Comparison of ENCODE assay signal across 18 cellular contexts in the genomic region with DNA sequence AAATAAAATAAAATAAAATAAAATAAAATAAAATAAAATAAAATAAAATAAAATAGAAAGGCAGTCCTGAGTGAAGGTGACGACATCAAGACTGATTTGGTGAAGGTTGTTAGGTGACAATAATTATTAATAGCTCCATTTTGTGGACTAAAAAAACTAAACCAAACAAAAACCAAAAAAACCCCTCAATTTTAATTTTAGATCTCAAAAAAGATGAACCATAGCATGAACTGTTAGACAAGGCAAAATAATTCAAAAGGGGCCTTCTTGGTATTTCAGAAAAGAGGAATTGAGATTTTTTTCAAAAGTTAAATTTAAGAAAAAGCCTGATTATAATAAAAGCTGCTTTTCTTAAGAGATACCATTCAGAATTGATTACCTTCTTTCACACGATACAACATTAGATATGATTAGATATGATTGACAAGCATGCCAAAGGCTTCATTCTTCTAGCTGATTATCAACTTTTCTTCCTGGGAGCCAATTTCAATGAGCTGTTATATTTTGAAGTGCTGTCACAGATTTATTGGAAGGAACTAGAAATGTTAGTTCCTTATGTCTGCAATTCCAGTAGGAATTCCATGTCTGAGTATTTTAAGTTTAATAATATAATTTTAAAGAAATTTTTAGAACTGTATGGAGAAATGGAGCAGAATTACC.
DNase-seq lines count a peak whose midpoint lies in the region; ATAC-seq and TF ChIP-seq lines count a peak whose summit lies in the region.
"Had no signal": no experiment of that assay in that cellular context is flagged by ENCODE, and none has a peak within 500 bp of the region (broad histone marks: within the 10 kb centered on the region; RNA-seq: fewer than 3 reads in every experiment).

No MANE protein-coding gene starts in this region.

- peaks cover 37 to 86% (median 60%) of the 10 kb centered on the region in 3 donors for H3K4me1 Mint-ChIP-seq in naive B cell
- H3K4me1 Mint-ChIP-seq in activated CD8-positive, alpha-beta T cell treated with anti-CD3 and anti-CD28 coated beads for 36 hours (ENCODE audit: low read depth), result no peaks in the 10 kb centered on the region
- H3K4me1 Mint-ChIP-seq: CD14-positive monocyte had no signal

- TF ChIP-seq CTCF in SU-DHL-6 (IDR thresholded peaks at IDR 0.05; ENCODE audit: insufficient read depth, low read length, poor library complexity, severe bottlenecking), result no peak
- no peak for TF ChIP-seq CTCF in activated CD8-positive, alpha-beta T cell treated with anti-CD3 and anti-CD28 coated beads for 36 hours (IDR thresholded peaks at IDR 0.05)

- H3K9me3 ChIP-seq in SU-DHL-6 (ENCODE audit: insufficient read depth, low read length), result no peaks in the 10 kb centered on the region
- H3K9me3 ChIP-seq: BE2C had no signal

- peak overlapping the region; percentile 32 for H3K4me2 ChIP-seq in SU-DHL-6 (ENCODE audit: low read depth, low read length, poor library complexity, severe bottlenecking)
- H3K4me2 ChIP-seq: GM23338 had no signal

- peak overlapping the region; percentile 62; the same call in 1 of the 2 replicates for H3K27ac ChIP-seq in SU-DHL-6 (ENCODE audit: low read depth, low read length)
- H3K27ac ChIP-seq: HL-60 had no signal

- H3K36me3 Mint-ChIP-seq in naive B cell, result peaks cover 0 to 6% of the 10 kb centered on the region in 2 donors
- H3K36me3 Mint-ChIP-seq in activated CD8-positive, alpha-beta T cell treated with anti-CD3 and anti-CD28 coated beads for 36 hours (ENCODE audit: low read depth), result no peaks in the 10 kb centered on the region
- H3K36me3 Mint-ChIP-seq: CD14-positive monocyte; CD8-positive, alpha-beta T cell had no signal

- intact Hi-C loops in activated CD8-positive, alpha-beta T cell treated with anti-CD3 and anti-CD28 coated beads for 36 hours (cut with micrococcal nuclease), result no loop called here

- no peaks in the 10 kb centered on the region for H3K79me2 ChIP-seq in SU-DHL-6 (ENCODE audit: insufficient read depth, low read length)

- H3F3A ChIP-seq in SU-DHL-6 (ENCODE audit: insufficient read depth), result no peaks in the 10 kb centered on the region

- peaks cover 0 to 5% (median 0%) of the 10 kb centered on the region in 7 donors for H3K9me3 Mint-ChIP-seq in naive B cell
- no peaks in the 10 kb centered on the region for H3K9me3 Mint-ChIP-seq in activated CD8-positive, alpha-beta T cell treated with anti-CD3 and anti-CD28 coated beads for 36 hours
- H3K9me3 Mint-ChIP-seq: CD8-positive, alpha-beta T cell; GM23338 had no signal

- H3K27ac Mint-ChIP-seq in naive B cell, result peak overlapping the region in 3 of 6 donors; percentile 44 to 89 (median 47)
- no peak overlapping the region for H3K27ac Mint-ChIP-seq in activated CD8-positive, alpha-beta T cell treated with anti-CD3 and anti-CD28 coated beads for 36 hours
- H3K27ac Mint-ChIP-seq: CD14-positive monocyte; CD8-positive, alpha-beta T cell; GM23338 had no signal

- H4K20me1 ChIP-seq in SU-DHL-6 (ENCODE audit: low read depth, low read length), result no peaks in the 10 kb centered on the region

- H3K4me3 ChIP-seq in SU-DHL-6 (ENCODE audit: insufficient read depth, low read length, poor library complexity, severe bottlenecking), result no peak overlapping the region
- H3K4me3 ChIP-seq: GM23338, K562 had no signal

- H3K27me3 Mint-ChIP-seq in naive B cell, result no peaks in the 10 kb centered on the region
- H3K27me3 Mint-ChIP-seq in activated CD8-positive, alpha-beta T cell treated with anti-CD3 and anti-CD28 coated beads for 36 hours, result no peaks in the 10 kb centered on the region

- peak; percentile 38 for DNase-seq in naive B cell
- DNase-seq in NCI-H69 (lab: John Stamatoyannopoulos, UW), result no peak
- DNase-seq in activated CD8-positive, alpha-beta T cell treated with anti-CD3 and anti-CD28 coated beads for 36 hours, result no peak
- DNase-seq: BE2C; CD8-positive, alpha-beta T cell; COR-L47; DMS153; DMS79 treated with DMSO at 0.1 percent for 48 hours; EL; H7 had no signal

- no peak overlapping the region for H3K9ac ChIP-seq in SU-DHL-6 (ENCODE audit: low read length)

- no peaks in the 10 kb centered on the region for H3K36me3 ChIP-seq in SU-DHL-6 (ENCODE audit: low read length)
- H3K36me3 ChIP-seq: BE2C had no signal

- peak; percentile 14 for ATAC-seq in GM18868 (IDR thresholded peaks at IDR 0.05; ENCODE audit: unreplicated experiment)
- peak; percentile 59 to 62 for ATAC-seq in naive B cell (ENCODE audit: low read depth in 2 of 2)
- no peak for ATAC-seq in HG03571 (IDR thresholded peaks at IDR 0.05; ENCODE audit: unreplicated experiment)
- ATAC-seq in HG03521 (IDR thresholded peaks at IDR 0.05; ENCODE audit: unreplicated experiment), result no peak
- ATAC-seq in activated CD8-positive, alpha-beta T cell treated with anti-CD3 and anti-CD28 coated beads for 36 hours, result no peak
- ATAC-seq: CD8-positive, alpha-beta T cell; GM23338; K562 had no signal

- CTCF ChIA-PET in activated CD8-positive, alpha-beta T cell treated with anti-CD3 and anti-CD28 coated beads for 36 hours (lab: Charles Lee), result interaction anchor here (0.9 to 2.7 kb wide), 2 partner anchors 13 to 61 kb away, joined by 3 to 10 read pairs; no protein-coding TSS in a partner anchor

- no peaks in the 10 kb centered on the region for H3K27me3 ChIP-seq in SU-DHL-6 (ENCODE audit: low read length)

- POLR2A ChIA-PET in activated CD8-positive, alpha-beta T cell treated with anti-CD3 and anti-CD28 coated beads for 36 hours (lab: Charles Lee), result no interaction called here

- no peaks in the 10 kb centered on the region for H3K9me2 ChIP-seq in SU-DHL-6 (replicated peaks; ENCODE audit: insufficient read depth, low read length)

- H3K4me3 Mint-ChIP-seq in naive B cell, result peak overlapping the region; percentile 13 to 71 (median 40)
- H3K4me3 Mint-ChIP-seq in activated CD8-positive, alpha-beta T cell treated with anti-CD3 and anti-CD28 coated beads for 36 hours, result no peak overlapping the region
- H3K4me3 Mint-ChIP-seq: CD14-positive monocyte; CD8-positive, alpha-beta T cell; GM23338 had no signal

- no peak overlapping the region for H2AFZ ChIP-seq in SU-DHL-6 (ENCODE audit: low read depth, low read length, severe bottlenecking)
- H2AFZ ChIP-seq: GM23338 had no signal

Comparison
In these comparisons a context has a peak if more than half of its experiments do, and no peak if none do; other contexts are left out.
1. ATAC-seq: peak in GM18868 (single experiment) and naive B cell (2 of 2); none in HG03571 (single experiment), HG03521 (single experiment) and activated CD8-positive, alpha-beta T cell treated with anti-CD3 and anti-CD28 coated beads for 36 hours (single experiment).